In the genomic region with DNA sequence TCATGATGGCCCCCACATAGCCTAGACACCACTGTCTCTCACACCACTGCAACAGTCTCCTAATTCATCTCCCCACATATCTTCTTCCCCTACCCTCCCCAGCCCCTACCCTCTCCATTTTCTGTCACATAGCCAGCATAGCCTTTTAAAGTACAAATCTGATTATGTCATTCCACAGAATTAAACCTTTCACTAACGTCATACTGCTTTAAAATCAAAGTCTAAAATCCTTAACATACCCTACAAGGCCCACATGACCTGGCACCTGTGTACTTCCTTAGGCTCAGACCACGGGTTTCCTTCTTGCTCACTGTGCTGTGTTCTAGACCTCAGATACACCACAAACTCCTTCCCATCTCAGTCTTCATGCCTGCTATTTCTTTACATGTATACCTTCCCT, we compare ENCODE assay signal across 8 cellular contexts. TPM values are rescaled to one million over a fixed set of nuclear protein-coding genes. Genes with fewer than 3 reads are reported as not detected.
A peak's percentile ranks its signal among the peaks of the same experiment; 100 is the strongest.
DNase-seq lines count a peak whose midpoint lies in the region; ATAC-seq, FAIRE-seq and TF ChIP-seq lines count a peak whose summit lies in the region.
"Had no signal": no experiment of that assay in that cellular context is flagged by ENCODE, and none has a peak within 500 bp of the region (broad histone marks: within the 10 kb centered on the region; RNA-seq: fewer than 3 reads in every experiment).

No MANE protein-coding gene starts in this region.

- H3K36me3 ChIP-seq in HepG2 (replicated peaks in 1 of 2; ENCODE audit: control insufficient read depth in 1 of 2, insufficient read depth in 2 of 2, low read length in 2 of 2), result no peaks in the 10 kb centered on the region
- peaks cover 0 to 18% of the 10 kb centered on the region in 2 donors for H3K36me3 ChIP-seq in gastroesophageal sphincter

- no peak overlapping the region for H3K9ac ChIP-seq in HepG2 (ENCODE audit: insufficient read depth, low read depth, low read length)

- intact Hi-C loops in left colon (cut with DNase I, micrococcal nuclease) (no loop called here), HepG2 (cut with micrococcal nuclease; ENCODE audit: unreplicated experiment) (no loop called here)

- in situ Hi-C loops in HepG2 (cut with HindIII; ENCODE audit: extremely low pct_ligation_motif_present, low pct_unique_long_range_greater_than_20kb), result no loop called here

- TF ChIP-seq EP300 in HepG2 (IDR thresholded peaks at IDR 0.05; ENCODE audit: low read depth in 2 of 2, low read length in 2 of 2) (no peak), HepG2 (CRISPR knock-in tag; IDR thresholded peaks at IDR 0.05; ENCODE audit: borderline replicate concordance) (no peak), gastroesophageal sphincter (IDR thresholded peaks at IDR 0.05) (no peak)

- H3K9me3 ChIP-seq in HepG2 (ENCODE audit: low read length) (no peaks in the 10 kb centered on the region), gastroesophageal sphincter (no peaks in the 10 kb centered on the region)

- H3K4me2 ChIP-seq in HepG2 (ENCODE audit: low read depth, low read length), result no peak overlapping the region

- FAIRE-seq in GM18507 (lab: Jason Lieb, UNC) (peak; percentile 5), HepG2 (lab: Jason Lieb, UNC) (no peak)

- no peak overlapping the region for H2AFZ ChIP-seq in HepG2 (ENCODE audit: low read length)

- no peaks in the 10 kb centered on the region for H3K79me2 ChIP-seq in HepG2 (ENCODE audit: insufficient read depth, low read length)

- CTCF ChIA-PET in HepG2 (lab: Yijun Ruan, JAX; ENCODE audit: low intra/inter-chr PET ratio, low total read pairs), result no interaction called here

- H3K4me3 ChIP-seq in HepG2 (replicated peaks in 1 of 3; ENCODE audit: insufficient read depth in 1 of 3, low read depth in 2 of 3, low read length in 3 of 3) (no peak overlapping the region), gastroesophageal sphincter (no peak overlapping the region)

- no peak for TF ChIP-seq RAD21 in HepG2 (CRISPR knock-in tag; IDR thresholded peaks at IDR 0.05)

- peaks cover 8% of the 10 kb centered on the region for H3K4me1 ChIP-seq in HepG2 (ENCODE audit: insufficient read depth, low read length)
- H3K4me1 ChIP-seq in gastroesophageal sphincter, result peaks cover 0 to 11% (median 0%) of the 10 kb centered on the region in 3 donors

- TF ChIP-seq POLR2A in HepG2 (IDR thresholded peaks at IDR 0.05; ENCODE audit: insufficient read depth in 1 of 2, low read depth in 2 of 2, low read length in 2 of 2), result no peak
- no peak for TF ChIP-seq POLR2A in gastroesophageal sphincter (IDR thresholded peaks at IDR 0.05)

- no peak for DNase-seq in GM18507 (ENCODE audit: extremely low spot score, insufficient read length, low read depth)
- no peak for DNase-seq in left colon
- DNase-seq in GM19238 (ENCODE audit: insufficient read length, low spot score), result no peak
- DNase-seq in HepG2 (ENCODE audit: low spot score), result no peak
- DNase-seq: NCI-H2171 had no signal

- no peaks in the 10 kb centered on the region for H3K27me3 ChIP-seq in HepG2 (ENCODE audit: control insufficient read depth in 1 of 2, insufficient read depth in 2 of 2, low read length in 2 of 2)
- H3K27me3 ChIP-seq in gastroesophageal sphincter, result no peaks in the 10 kb centered on the region

- H3K27ac ChIP-seq in HepG2 (ENCODE audit: extremely low read length, insufficient read depth, low read length) (no peak overlapping the region), gastroesophageal sphincter (no peak overlapping the region)

- H4K20me1 ChIP-seq in HepG2 (ENCODE audit: insufficient read depth, low read length), result no peaks in the 10 kb centered on the region

- no TSS peak for BruUV-seq in HepG2 (replicated peaks; lab: Mats Ljungman, UMichigan)

- POLR2A ChIA-PET in HepG2 (lab: Yijun Ruan, JAX), result no interaction called here

- ATAC-seq in GM19463 (IDR thresholded peaks at IDR 0.05; ENCODE audit: unreplicated experiment) (peak; percentile 89), HG03457 (IDR thresholded peaks at IDR 0.05; ENCODE audit: unreplicated experiment) (peak; percentile 60), left colon (peak; percentile 74), HepG2 (no peak), gastroesophageal sphincter (no peak)

- WGBS in HepG2 (ENCODE audit: low lambda C conversion rate), result 86% methylated on average over 2 of the region's 2 CpGs
- 78 to 100% methylated on average over 2 of the region's 2 CpGs for WGBS in gastroesophageal sphincter (ENCODE audit: low coverage in 1 of 2), 2 donors

- no peak for TF ChIP-seq CTCF in HepG2 (CRISPR knock-in tag; IDR thresholded peaks at IDR 0.05)
- no peak for TF ChIP-seq CTCF in gastroesophageal sphincter (IDR thresholded peaks at IDR 0.05)

TF ChIP-seq in HepG2, 621 proteins besides CTCF, POLR2A, EP300 and RAD21:
- no peak for TF ChIP-seq KDM4B (CRISPR knock-in tag; IDR thresholded peaks at IDR 0.05)
- no peak for TF ChIP-seq ZNF629 (CRISPR knock-in tag; conservative IDR thresholded peaks at IDR 0.05)
- no peak for TF ChIP-seq JDP2 (CRISPR knock-in tag; IDR thresholded peaks at IDR 0.05; ENCODE audit: borderline replicate concordance)
- no peak for TF ChIP-seq MED13 (CRISPR knock-in tag; IDR thresholded peaks at IDR 0.05)
- TF ChIP-seq HCFC1 (IDR thresholded peaks at IDR 0.05; ENCODE audit: low read depth, low read length), result no peak
- TF ChIP-seq DPF2 (CRISPR knock-in tag; IDR thresholded peaks at IDR 0.05; ENCODE audit: borderline replicate concordance, low read depth), result no peak

RNA-seq across cellular contexts. Expression of a gene that starts 5.9 kb away (rescaled TPM):
- total RNA-seq in left colon (10 to 100 TPM; 25.0 to 32.0 TPM), HepG2 (2016; rRNA removed; fragmentation: Illumina TruSeq; extraction: Trizol) (13.9 and 20.5 TPM in 2 replicates), gastroesophageal sphincter (10 to 100 TPM; 44.6 to 78.1 (median 55.5) TPM)
- 0.97 and 4.0 TPM in 2 replicates for total RNA-seq in HepG2 (2016; cell fraction: cytosol; rRNA removed; fragmentation: Illumina TruSeq; extraction: Trizol; ENCODE audit: low read depth)
- 14.7 and 22.2 TPM in 2 replicates for total RNA-seq in HepG2 (2016; cell fraction: insoluble cytoplasmic fraction; rRNA removed; fragmentation: Illumina TruSeq; extraction: Trizol)
- 5.2 and 6.1 TPM in 2 replicates for total RNA-seq in HepG2 (2016; cell fraction: membrane; rRNA removed; fragmentation: Illumina TruSeq; extraction: Trizol)
- total RNA-seq in HepG2 (2016; cell fraction: nucleus; rRNA removed; fragmentation: Illumina TruSeq; extraction: Trizol), result 15.8 and 22.0 TPM in 2 replicates
- 8.7 and 9.9 TPM in 2 replicates for polyA plus RNA-seq in HepG2 (2011; rRNA removed)
- polyA plus RNA-seq in HepG2 (2011; cell fraction: cytosol; rRNA removed), result 5.7 and 6.0 TPM in 2 replicates
- polyA plus RNA-seq in HepG2 (2011; cell fraction: nucleus; rRNA removed), result 6.8 and 7.5 TPM in 2 replicates
- 10.4 and 15.8 TPM in 2 replicates for polyA plus RNA-seq in HepG2 (2012)
- 0.83 and 0.85 TPM in 2 replicates for polyA plus RNA-seq in HepG2 (2016; cell fraction: cytosol; fragmentation: Illumina TruSeq; extraction: Trizol; ENCODE audit: low read depth)
- polyA plus RNA-seq in HepG2 (2016; cell fraction: insoluble cytoplasmic fraction; fragmentation: Illumina TruSeq; extraction: Trizol; ENCODE audit: low read depth), result 9.8 and 11.2 TPM in 2 replicates
- polyA plus RNA-seq in HepG2 (2016; cell fraction: membrane; fragmentation: Illumina TruSeq; extraction: Trizol; ENCODE audit: low read depth), result 2.2 and 3.4 TPM in 2 replicates
- 21.3 and 27.0 TPM in 2 replicates for polyA plus RNA-seq in HepG2 (2016; cell fraction: nucleus; fragmentation: Illumina TruSeq; extraction: Trizol; ENCODE audit: insufficient read depth, low read depth)
- 21.8 and 34.2 TPM in 2 replicates for polyA minus RNA-seq in HepG2 (2011; rRNA and poly(A)+ RNA removed; ENCODE audit: low replicate concordance)
- polyA minus RNA-seq in HepG2 (2011; cell fraction: cytosol; rRNA and poly(A)+ RNA removed), result 17.3 and 21.2 TPM in 2 replicates
- 10.9 and 13.3 TPM in 2 replicates for polyA minus RNA-seq in HepG2 (2011; cell fraction: nucleus; rRNA and poly(A)+ RNA removed)

Comparison
In these comparisons a context has a peak if more than half of its experiments do, and no peak if none do; other contexts are left out.
1. ATAC-seq: peak in GM19463 (single experiment), HG03457 (single experiment) and left colon (single experiment); none in HepG2 (single experiment) and gastroesophageal sphincter (single experiment).